Comparison of ENCODE assay signal across 1 cellular context in the genomic region with DNA sequence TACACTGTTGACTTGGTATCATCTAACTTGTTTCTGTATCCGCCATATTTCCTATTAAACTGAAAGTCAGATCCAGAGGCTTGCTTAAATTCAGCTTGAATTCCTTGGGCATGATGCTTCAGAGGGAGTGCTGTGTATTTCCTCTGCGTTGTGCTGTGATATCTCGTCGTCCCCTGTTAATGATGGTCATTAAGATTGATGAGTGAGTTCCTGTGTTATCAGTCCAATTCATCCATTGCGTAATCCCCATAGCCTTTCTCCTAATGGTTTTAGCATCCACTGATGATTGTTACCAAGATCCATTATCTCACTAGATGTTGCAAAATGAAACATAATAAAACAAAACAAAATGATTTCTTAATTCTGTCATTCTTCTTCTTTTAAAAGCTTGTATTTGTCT.
TF ChIP-seq lines count a peak whose summit lies in the region.

No MANE protein-coding gene starts in this region.

TF ChIP-seq in SK-N-SH, 30 proteins besides CTCF, POLR2A, EP300 and RAD21 (continued from another document):
- TF ChIP-seq, protein P1, sequence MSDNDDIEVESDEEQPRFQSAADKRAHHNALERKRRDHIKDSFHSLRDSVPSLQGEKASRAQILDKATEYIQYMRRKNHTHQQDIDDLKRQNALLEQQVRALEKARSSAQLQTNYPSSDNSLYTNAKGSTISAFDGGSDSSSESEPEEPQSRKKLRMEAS (IDR thresholded peaks at IDR 0.05; ENCODE audit: low read depth) = no peak
- TF ChIP-seq GATA2 (CRISPR knock-in tag; IDR thresholded peaks at IDR 0.05) (no peak), TEAD4 (IDR thresholded peaks at IDR 0.05; ENCODE audit: borderline replicate concordance, insufficient read depth) (no peak), TAF1 (IDR thresholded peaks at IDR 0.05; ENCODE audit: borderline replicate concordance, low read depth, low read length) (no peak)
- TF ChIP-seq, protein P2, sequence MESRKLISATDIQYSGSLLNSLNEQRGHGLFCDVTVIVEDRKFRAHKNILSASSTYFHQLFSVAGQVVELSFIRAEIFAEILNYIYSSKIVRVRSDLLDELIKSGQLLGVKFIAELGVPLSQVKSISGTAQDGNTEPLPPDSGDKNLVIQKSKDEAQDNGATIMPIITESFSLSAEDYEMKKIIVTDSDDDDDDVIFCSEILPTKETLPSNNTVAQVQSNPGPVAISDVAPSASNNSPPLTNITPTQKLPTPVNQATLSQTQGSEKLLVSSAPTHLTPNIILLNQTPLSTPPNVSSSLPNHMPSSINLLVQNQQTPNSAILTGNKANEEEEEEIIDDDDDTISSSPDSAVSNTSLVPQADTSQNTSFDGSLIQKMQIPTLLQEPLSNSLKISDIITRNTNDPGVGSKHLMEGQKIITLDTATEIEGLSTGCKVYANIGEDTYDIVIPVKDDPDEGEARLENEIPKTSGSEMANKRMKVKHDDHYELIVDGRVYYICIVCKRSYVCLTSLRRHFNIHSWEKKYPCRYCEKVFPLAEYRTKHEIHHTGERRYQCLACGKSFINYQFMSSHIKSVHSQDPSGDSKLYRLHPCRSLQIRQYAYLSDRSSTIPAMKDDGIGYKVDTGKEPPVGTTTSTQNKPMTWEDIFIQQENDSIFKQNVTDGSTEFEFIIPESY (IDR thresholded peaks at IDR 0.05; ENCODE audit: borderline replicate concordance, low read depth) = no peak
- TF ChIP-seq, protein P3, sequence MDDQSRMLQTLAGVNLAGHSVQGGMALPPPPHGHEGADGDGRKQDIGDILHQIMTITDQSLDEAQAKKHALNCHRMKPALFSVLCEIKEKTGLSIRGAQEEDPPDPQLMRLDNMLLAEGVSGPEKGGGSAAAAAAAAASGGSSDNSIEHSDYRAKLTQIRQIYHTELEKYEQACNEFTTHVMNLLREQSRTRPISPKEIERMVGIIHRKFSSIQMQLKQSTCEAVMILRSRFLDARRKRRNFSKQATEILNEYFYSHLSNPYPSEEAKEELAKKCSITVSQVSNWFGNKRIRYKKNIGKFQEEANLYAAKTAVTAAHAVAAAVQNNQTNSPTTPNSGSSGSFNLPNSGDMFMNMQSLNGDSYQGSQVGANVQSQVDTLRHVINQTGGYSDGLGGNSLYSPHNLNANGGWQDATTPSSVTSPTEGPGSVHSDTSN (IDR thresholded peaks at IDR 0.05) = no peak
- TF ChIP-seq, protein P4, sequence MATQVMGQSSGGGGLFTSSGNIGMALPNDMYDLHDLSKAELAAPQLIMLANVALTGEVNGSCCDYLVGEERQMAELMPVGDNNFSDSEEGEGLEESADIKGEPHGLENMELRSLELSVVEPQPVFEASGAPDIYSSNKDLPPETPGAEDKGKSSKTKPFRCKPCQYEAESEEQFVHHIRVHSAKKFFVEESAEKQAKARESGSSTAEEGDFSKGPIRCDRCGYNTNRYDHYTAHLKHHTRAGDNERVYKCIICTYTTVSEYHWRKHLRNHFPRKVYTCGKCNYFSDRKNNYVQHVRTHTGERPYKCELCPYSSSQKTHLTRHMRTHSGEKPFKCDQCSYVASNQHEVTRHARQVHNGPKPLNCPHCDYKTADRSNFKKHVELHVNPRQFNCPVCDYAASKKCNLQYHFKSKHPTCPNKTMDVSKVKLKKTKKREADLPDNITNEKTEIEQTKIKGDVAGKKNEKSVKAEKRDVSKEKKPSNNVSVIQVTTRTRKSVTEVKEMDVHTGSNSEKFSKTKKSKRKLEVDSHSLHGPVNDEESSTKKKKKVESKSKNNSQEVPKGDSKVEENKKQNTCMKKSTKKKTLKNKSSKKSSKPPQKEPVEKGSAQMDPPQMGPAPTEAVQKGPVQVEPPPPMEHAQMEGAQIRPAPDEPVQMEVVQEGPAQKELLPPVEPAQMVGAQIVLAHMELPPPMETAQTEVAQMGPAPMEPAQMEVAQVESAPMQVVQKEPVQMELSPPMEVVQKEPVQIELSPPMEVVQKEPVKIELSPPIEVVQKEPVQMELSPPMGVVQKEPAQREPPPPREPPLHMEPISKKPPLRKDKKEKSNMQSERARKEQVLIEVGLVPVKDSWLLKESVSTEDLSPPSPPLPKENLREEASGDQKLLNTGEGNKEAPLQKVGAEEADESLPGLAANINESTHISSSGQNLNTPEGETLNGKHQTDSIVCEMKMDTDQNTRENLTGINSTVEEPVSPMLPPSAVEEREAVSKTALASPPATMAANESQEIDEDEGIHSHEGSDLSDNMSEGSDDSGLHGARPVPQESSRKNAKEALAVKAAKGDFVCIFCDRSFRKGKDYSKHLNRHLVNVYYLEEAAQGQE (IDR thresholded peaks at IDR 0.05; ENCODE audit: low read depth, low read length) = no peak
